ENCODE assay signal across 9 cellular contexts in genomic region chr19:17184381-17184841, GRCh38. TPM values are rescaled to one million over a fixed set of nuclear protein-coding genes. Genes with fewer than 3 reads are reported as not detected.
DNase-seq lines count a peak whose midpoint lies in the region; ATAC-seq and TF ChIP-seq lines count a peak whose summit lies in the region.
"Had no signal": no experiment of that assay in that cellular context is flagged by ENCODE, and none has a peak within 500 bp of the region (broad histone marks: within the 10 kb centered on the region; RNA-seq: fewer than 3 reads in every experiment).

No MANE protein-coding gene starts in this region.

- peak; percentile 60 for DNase-seq in activated CD4-positive, alpha-beta T cell treated with anti-CD3 and anti-CD28 coated beads for 36 hours
- no peak for DNase-seq in colonic mucosa
- DNase-seq in stimulated activated CD4-positive, alpha-beta T cell treated with anti-CD3 and anti-CD28 coated beads, Interleukin-4, amount 100 ng/mL, for 4 hours, result peak; percentile 18 to 31
- DNase-seq in erythroblast (lab: John Stamatoyannopoulos, UW), result no peak
- no peak for DNase-seq in SIG-M5 treated with dmso at 0.1 percent for 504 hours (lab: John Stamatoyannopoulos, UW; ENCODE audit: unreplicated experiment)
- DNase-seq: NCI-H1092 had no signal

- H3K4me3 Mint-ChIP-seq in activated CD4-positive, alpha-beta T cell treated with anti-CD3 and anti-CD28 coated beads for 36 hours, result peak overlapping the region; percentile 59

- H3K4me1 ChIP-seq in colonic mucosa, result no peaks in the 10 kb centered on the region

- H3K9me3 Mint-ChIP-seq in activated CD4-positive, alpha-beta T cell treated with anti-CD3 and anti-CD28 coated beads for 36 hours (ENCODE audit: low read depth), result no peaks in the 10 kb centered on the region

- ATAC-seq in activated CD4-positive, alpha-beta T cell treated with anti-CD3 and anti-CD28 coated beads for 36 hours, result peak; percentile 82
- ATAC-seq in GM21576 (IDR thresholded peaks at IDR 0.05; ENCODE audit: unreplicated experiment), result no peak
- ATAC-seq in GM21515 (IDR thresholded peaks at IDR 0.05; ENCODE audit: unreplicated experiment), result no peak

- no peaks in the 10 kb centered on the region for H3K27me3 Mint-ChIP-seq in activated CD4-positive, alpha-beta T cell treated with anti-CD3 and anti-CD28 coated beads for 36 hours

- H3K4me1 Mint-ChIP-seq in activated CD4-positive, alpha-beta T cell treated with anti-CD3 and anti-CD28 coated beads for 36 hours, result peaks cover 22% of the 10 kb centered on the region

- H3K27ac Mint-ChIP-seq in activated CD4-positive, alpha-beta T cell treated with anti-CD3 and anti-CD28 coated beads for 36 hours, result peak overlapping the region; percentile 89

- no peak overlapping the region for H3K9ac ChIP-seq in colonic mucosa (ENCODE audit: low read depth in 2 of 2, low read length in 2 of 2)

- CTCF ChIA-PET in activated CD4-positive, alpha-beta T cell treated with anti-CD3 and anti-CD28 coated beads for 36 hours (lab: Charles Lee), result interaction anchor here (0.6 to 1.5 kb wide), 8 partner anchors 10 to 1497 kb away, joined by 3 to 5 read pairs (median 4); no protein-coding TSS in a partner anchor

- H3K4me3 ChIP-seq in colonic mucosa, result no peak overlapping the region

- H3K36me3 Mint-ChIP-seq in activated CD4-positive, alpha-beta T cell treated with anti-CD3 and anti-CD28 coated beads for 36 hours (ENCODE audit: low read depth), result peaks cover 26% of the 10 kb centered on the region

- peak overlapping the region; percentile 21 for H3K27ac ChIP-seq in colonic mucosa

- TF ChIP-seq CTCF in colonic mucosa (IDR thresholded peaks at IDR 0.05), result no peak

- no peaks in the 10 kb centered on the region for H3K27me3 ChIP-seq in colonic mucosa

- POLR2A ChIA-PET in activated CD4-positive, alpha-beta T cell treated with anti-CD3 and anti-CD28 coated beads for 36 hours (lab: Charles Lee), result interaction anchor here (0.6 to 0.7 kb wide), 3 partner anchors 42 to 522 kb away, joined by 3 to 6 read pairs (median 3); partner anchors contain the start of gene OCEL1

- peaks cover 6% of the 10 kb centered on the region for H3K36me3 ChIP-seq in colonic mucosa

- TF ChIP-seq POLR2A in GM19193 (IDR thresholded peaks at IDR 0.05; ENCODE audit: extremely low read depth, insufficient read depth, insufficient read length) (peak; percentile 29), erythroblast (IDR thresholded peaks at IDR 0.05; ENCODE audit: low read length) (no peak)

- intact Hi-C loops in activated CD4-positive, alpha-beta T cell treated with anti-CD3 and anti-CD28 coated beads for 36 hours (cut with DNase I, micrococcal nuclease), result loop anchor here (1.0 to 5.0 kb wide), 2 partner anchors 31 to 117 kb away; partner anchors contain the start of gene USE1 (in 1 of the 2)
- intact Hi-C loops in colonic mucosa (cut with DNase I), result no loop called here

- no peaks in the 10 kb centered on the region for H3K9me3 ChIP-seq in colonic mucosa

RNA-seq across cellular contexts. Expression of gene USE1, which starts 30.7 kb away (rescaled TPM):
- total RNA-seq in activated CD4-positive, alpha-beta T cell treated with anti-CD3 and anti-CD28 coated beads for 36 hours, result 10 to 100 TPM; 22.6 to 24.5 TPM
- 10 to 100 TPM; 18.2 to 22.4 TPM for total RNA-seq in colonic mucosa

RNA-seq across cellular contexts. Expression of gene OCEL1, which starts 41.6 kb away (rescaled TPM):
- total RNA-seq in activated CD4-positive, alpha-beta T cell treated with anti-CD3 and anti-CD28 coated beads for 36 hours, result 10 to 100 TPM; 10.9 to 11.7 TPM
- 10 to 100 TPM; 35.7 to 46.9 TPM for total RNA-seq in colonic mucosa

Comparison
In these comparisons a context has a peak if more than half of its experiments do, and no peak if none do; other contexts are left out.
1. DNase-seq: peak in activated CD4-positive, alpha-beta T cell treated with anti-CD3 and anti-CD28 coated beads for 36 hours (single experiment) and stimulated activated CD4-positive, alpha-beta T cell treated with anti-CD3 and anti-CD28 coated beads, Interleukin-4, amount 100 ng/mL, for 4 hours (2 of 2); none in colonic mucosa (single experiment), erythroblast (0 of 2) and SIG-M5 treated with dmso at 0.1 percent for 504 hours (single experiment).